ENCODE assay signal across 9 cellular contexts in genomic region chrX:118117069-118117405, GRCh38. TPM values are rescaled to one million over a fixed set of nuclear protein-coding genes. Genes with fewer than 3 reads are reported as not detected.
A peak's percentile ranks its signal among the peaks of the same experiment; 100 is the strongest.
DNase-seq lines count a peak whose midpoint lies in the region; ATAC-seq and TF ChIP-seq lines count a peak whose summit lies in the region.
"Had no signal": no experiment of that assay in that cellular context is flagged by ENCODE, and none has a peak within 500 bp of the region (broad histone marks: within the 10 kb centered on the region; RNA-seq: fewer than 3 reads in every experiment).

No MANE protein-coding gene starts in this region.

- intact Hi-C loops in left colon (cut with DNase I, micrococcal nuclease) = no loop called here

- TF ChIP-seq CTCF in GM12875 (IDR thresholded peaks at IDR 0.05; ENCODE audit: borderline replicate concordance, insufficient read depth, low read depth, low read length) (no peak), NB4 (IDR thresholded peaks at IDR 0.05; ENCODE audit: low read depth, low read length) (no peak), epithelial cell of esophagus (IDR thresholded peaks at IDR 0.05; ENCODE audit: insufficient read depth, low read depth, low read length, missing control alignments) (no peak)

- H3K9me3 ChIP-seq in neuron (ENCODE audit: low read length) = no peaks in the 10 kb centered on the region

- H3K4me3 ChIP-seq in GM12875 (ENCODE audit: low read depth, low read length) = peak overlapping the region; percentile 61
- peak overlapping the region; percentile 61 for H3K4me3 ChIP-seq in NB4 (ENCODE audit: low read depth, low read length)
- H3K4me3 ChIP-seq in epithelial cell of esophagus (ENCODE audit: low read length) = peak overlapping the region; percentile 55
- H3K4me3 ChIP-seq in neuron (ENCODE audit: low read length) = peak overlapping the region; percentile 35

- no peaks in the 10 kb centered on the region for H3K36me3 ChIP-seq in neuron (ENCODE audit: insufficient read depth, low read length)

- ATAC-seq in left colon = no peak

- peak; percentile 38 for DNase-seq in NB4 (ENCODE audit: low read depth)
- peak; percentile 2 for DNase-seq in epithelial cell of esophagus (ENCODE audit: low read depth)
- no peak for DNase-seq in iPS-NIHi11 (ENCODE audit: low spot score)
- no peak for DNase-seq in NCI-H510A treated with DMSO at 0.1 percent for 48 hours (lab: John Stamatoyannopoulos, UW)
- DNase-seq in NCI-H2227 treated with DMSO at 0.1 percent for 48 hours (lab: John Stamatoyannopoulos, UW) = no peak
- no peak for DNase-seq in left colon

- H3K4me1 ChIP-seq in neuron (ENCODE audit: insufficient read depth, low read length) = no peaks in the 10 kb centered on the region

- peaks cover 33% of the 10 kb centered on the region for H3K27me3 ChIP-seq in neuron (ENCODE audit: insufficient read depth, low read length)

- H2AFZ ChIP-seq in neuron (ENCODE audit: low read depth, low read length) = no peak overlapping the region

- no peak for TF ChIP-seq POLR2A in NB4 (IDR thresholded peaks at IDR 0.05; ENCODE audit: extremely low read depth, insufficient read length)

RNA-seq across cellular contexts. Expression of gene KLHL13, which starts 0.4 kb away (rescaled TPM):
- total RNA-seq in left colon = 1 to 10 TPM; 3.0 to 6.3 TPM
- total RNA-seq: LHCN-M2 had no signal

Comparison
In these comparisons a context has a peak if more than half of its experiments do, and no peak if none do; other contexts are left out.
1. DNase-seq: peak in NB4 (single experiment) and epithelial cell of esophagus (single experiment); none in iPS-NIHi11 (single experiment), NCI-H510A treated with DMSO at 0.1 percent for 48 hours (single experiment), NCI-H2227 treated with DMSO at 0.1 percent for 48 hours (single experiment) and left colon (0 of 2).
2. Peak in every context shown above with its lines, with median percentiles within 50 percentile points of each other: H3K4me3 ChIP-seq.